1 cellular context compared by ENCODE assay signal in the genomic region with DNA sequence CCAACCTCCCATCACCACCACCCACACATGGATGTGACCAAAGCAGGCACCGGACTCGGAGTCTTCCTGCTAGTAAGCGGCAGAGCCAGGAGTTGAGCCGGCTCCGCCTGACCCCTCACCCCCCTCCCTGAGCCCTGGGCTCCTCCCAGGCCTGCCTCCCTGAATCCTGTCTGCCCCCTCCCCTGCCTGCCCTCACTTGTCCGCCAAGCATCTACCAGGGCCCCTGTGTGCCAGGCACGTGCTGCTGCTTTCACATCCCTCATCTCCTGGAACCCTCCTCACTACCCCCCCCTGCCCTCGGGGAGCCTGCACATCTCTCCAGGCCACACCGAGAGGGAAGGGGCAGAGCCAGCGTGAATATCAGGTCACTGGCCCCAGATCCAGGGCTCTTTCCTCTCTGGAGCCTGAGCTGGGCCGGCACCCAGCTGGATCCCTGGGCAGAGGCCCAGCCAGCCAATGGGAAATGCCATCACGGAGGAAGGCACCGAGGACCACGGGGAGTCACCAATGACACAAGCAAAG.
TF ChIP-seq lines count a peak whose summit lies in the region.

No MANE protein-coding gene starts in this region.

TF ChIP-seq in GM23338, 12 proteins besides CTCF, POLR2A, EP300 and RAD21:
- no peak for TF ChIP-seq JUNB (IDR thresholded peaks at IDR 0.05; ENCODE audit: unreplicated experiment)
- TF ChIP-seq EZH2phosphoT487 (IDR thresholded peaks at IDR 0.05; ENCODE audit: unreplicated experiment): no peak
- no peak for TF ChIP-seq STAT1 (IDR thresholded peaks at IDR 0.05; ENCODE audit: unreplicated experiment)
- no peak for TF ChIP-seq POLR2AphosphoS5 (IDR thresholded peaks at IDR 0.05; ENCODE audit: low read depth)
- no peak for TF ChIP-seq CREB1 (CRISPR knock-in tag; IDR thresholded peaks at IDR 0.05; ENCODE audit: low read depth)
- TF ChIP-seq, protein P1, sequence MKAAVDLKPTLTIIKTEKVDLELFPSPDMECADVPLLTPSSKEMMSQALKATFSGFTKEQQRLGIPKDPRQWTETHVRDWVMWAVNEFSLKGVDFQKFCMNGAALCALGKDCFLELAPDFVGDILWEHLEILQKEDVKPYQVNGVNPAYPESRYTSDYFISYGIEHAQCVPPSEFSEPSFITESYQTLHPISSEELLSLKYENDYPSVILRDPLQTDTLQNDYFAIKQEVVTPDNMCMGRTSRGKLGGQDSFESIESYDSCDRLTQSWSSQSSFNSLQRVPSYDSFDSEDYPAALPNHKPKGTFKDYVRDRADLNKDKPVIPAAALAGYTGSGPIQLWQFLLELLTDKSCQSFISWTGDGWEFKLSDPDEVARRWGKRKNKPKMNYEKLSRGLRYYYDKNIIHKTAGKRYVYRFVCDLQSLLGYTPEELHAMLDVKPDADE (IDR thresholded peaks at IDR 0.05): no peak
- TF ChIP-seq NANOG (IDR thresholded peaks at IDR 0.05; ENCODE audit: borderline replicate concordance): no peak
- TF ChIP-seq, protein P2, sequence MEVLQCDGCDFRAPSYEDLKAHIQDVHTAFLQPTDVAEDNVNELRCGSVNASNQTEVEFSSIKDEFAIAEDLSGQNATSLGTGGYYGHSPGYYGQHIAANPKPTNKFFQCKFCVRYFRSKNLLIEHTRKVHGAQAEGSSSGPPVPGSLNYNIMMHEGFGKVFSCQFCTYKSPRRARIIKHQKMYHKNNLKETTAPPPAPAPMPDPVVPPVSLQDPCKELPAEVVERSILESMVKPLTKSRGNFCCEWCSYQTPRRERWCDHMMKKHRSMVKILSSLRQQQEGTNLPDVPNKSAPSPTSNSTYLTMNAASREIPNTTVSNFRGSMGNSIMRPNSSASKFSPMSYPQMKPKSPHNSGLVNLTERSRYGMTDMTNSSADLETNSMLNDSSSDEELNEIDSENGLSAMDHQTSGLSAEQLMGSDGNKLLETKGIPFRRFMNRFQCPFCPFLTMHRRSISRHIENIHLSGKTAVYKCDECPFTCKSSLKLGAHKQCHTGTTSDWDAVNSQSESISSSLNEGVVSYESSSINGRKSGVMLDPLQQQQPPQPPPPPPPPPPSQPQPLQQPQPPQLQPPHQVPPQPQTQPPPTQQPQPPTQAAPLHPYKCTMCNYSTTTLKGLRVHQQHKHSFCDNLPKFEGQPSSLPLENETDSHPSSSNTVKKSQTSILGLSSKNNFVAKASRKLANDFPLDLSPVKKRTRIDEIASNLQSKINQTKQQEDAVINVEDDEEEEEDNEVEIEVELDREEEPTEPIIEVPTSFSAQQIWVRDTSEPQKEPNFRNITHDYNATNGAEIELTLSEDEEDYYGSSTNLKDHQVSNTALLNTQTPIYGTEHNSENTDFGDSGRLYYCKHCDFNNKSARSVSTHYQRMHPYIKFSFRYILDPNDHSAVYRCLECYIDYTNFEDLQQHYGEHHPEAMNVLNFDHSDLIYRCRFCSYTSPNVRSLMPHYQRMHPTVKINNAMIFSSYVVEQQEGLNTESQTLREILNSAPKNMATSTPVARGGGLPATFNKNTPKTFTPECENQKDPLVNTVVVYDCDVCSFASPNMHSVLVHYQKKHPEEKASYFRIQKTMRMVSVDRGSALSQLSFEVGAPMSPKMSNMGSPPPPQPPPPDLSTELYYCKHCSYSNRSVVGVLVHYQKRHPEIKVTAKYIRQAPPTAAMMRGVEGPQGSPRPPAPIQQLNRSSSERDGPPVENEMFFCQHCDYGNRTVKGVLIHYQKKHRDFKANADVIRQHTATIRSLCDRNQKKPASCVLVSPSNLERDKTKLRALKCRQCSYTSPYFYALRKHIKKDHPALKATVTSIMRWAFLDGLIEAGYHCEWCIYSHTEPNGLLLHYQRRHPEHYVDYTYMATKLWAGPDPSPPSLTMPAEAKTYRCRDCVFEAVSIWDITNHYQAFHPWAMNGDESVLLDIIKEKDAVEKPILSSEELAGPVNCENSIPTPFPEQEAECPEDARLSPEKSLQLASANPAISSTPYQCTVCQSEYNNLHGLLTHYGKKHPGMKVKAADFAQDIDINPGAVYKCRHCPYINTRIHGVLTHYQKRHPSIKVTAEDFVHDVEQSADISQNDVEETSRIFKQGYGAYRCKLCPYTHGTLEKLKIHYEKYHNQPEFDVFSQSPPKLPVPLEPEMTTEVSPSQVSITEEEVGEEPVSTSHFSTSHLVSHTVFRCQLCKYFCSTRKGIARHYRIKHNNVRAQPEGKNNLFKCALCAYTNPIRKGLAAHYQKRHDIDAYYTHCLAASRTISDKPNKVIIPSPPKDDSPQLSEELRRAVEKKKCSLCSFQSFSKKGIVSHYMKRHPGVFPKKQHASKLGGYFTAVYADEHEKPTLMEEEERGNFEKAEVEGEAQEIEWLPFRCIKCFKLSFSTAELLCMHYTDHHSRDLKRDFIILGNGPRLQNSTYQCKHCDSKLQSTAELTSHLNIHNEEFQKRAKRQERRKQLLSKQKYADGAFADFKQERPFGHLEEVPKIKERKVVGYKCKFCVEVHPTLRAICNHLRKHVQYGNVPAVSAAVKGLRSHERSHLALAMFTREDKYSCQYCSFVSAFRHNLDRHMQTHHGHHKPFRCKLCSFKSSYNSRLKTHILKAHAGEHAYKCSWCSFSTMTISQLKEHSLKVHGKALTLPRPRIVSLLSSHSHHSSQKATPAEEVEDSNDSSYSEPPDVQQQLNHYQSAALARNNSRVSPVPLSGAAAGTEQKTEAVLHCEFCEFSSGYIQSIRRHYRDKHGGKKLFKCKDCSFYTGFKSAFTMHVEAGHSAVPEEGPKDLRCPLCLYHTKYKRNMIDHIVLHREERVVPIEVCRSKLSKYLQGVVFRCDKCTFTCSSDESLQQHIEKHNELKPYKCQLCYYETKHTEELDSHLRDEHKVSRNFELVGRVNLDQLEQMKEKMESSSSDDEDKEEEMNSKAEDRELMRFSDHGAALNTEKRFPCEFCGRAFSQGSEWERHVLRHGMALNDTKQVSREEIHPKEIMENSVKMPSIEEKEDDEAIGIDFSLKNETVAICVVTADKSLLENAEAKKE (CRISPR knock-in tag; IDR thresholded peaks at IDR 0.05): no peak
- no peak for TF ChIP-seq EZH2 (IDR thresholded peaks at IDR 0.05; ENCODE audit: low read depth, unreplicated experiment)
- no peak for TF ChIP-seq ZNF331 (CRISPR knock-in tag; IDR thresholded peaks at IDR 0.05; ENCODE audit: low read depth)
- TF ChIP-seq ZNF114 (CRISPR knock-in tag; IDR thresholded peaks at IDR 0.05): no peak
- TF ChIP-seq, protein P3, sequence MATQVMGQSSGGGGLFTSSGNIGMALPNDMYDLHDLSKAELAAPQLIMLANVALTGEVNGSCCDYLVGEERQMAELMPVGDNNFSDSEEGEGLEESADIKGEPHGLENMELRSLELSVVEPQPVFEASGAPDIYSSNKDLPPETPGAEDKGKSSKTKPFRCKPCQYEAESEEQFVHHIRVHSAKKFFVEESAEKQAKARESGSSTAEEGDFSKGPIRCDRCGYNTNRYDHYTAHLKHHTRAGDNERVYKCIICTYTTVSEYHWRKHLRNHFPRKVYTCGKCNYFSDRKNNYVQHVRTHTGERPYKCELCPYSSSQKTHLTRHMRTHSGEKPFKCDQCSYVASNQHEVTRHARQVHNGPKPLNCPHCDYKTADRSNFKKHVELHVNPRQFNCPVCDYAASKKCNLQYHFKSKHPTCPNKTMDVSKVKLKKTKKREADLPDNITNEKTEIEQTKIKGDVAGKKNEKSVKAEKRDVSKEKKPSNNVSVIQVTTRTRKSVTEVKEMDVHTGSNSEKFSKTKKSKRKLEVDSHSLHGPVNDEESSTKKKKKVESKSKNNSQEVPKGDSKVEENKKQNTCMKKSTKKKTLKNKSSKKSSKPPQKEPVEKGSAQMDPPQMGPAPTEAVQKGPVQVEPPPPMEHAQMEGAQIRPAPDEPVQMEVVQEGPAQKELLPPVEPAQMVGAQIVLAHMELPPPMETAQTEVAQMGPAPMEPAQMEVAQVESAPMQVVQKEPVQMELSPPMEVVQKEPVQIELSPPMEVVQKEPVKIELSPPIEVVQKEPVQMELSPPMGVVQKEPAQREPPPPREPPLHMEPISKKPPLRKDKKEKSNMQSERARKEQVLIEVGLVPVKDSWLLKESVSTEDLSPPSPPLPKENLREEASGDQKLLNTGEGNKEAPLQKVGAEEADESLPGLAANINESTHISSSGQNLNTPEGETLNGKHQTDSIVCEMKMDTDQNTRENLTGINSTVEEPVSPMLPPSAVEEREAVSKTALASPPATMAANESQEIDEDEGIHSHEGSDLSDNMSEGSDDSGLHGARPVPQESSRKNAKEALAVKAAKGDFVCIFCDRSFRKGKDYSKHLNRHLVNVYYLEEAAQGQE (IDR thresholded peaks at IDR 0.05; ENCODE audit: unreplicated experiment): no peak
